1 cellular context compared by ENCODE assay signal in genomic region chr10:4316166-4316810, GRCh38.
TF ChIP-seq lines count a peak whose summit lies in the region.

No MANE protein-coding gene starts in this region.

TF ChIP-seq in WTC11, 78 proteins besides CTCF, POLR2A, EP300 and RAD21 (continued from another document):
- no peak for TF ChIP-seq ARID4B (CRISPR knock-in tag; IDR thresholded peaks at IDR 0.05; ENCODE audit: borderline replicate concordance)
